20 cellular contexts compared by ENCODE assay signal in the genomic region with DNA sequence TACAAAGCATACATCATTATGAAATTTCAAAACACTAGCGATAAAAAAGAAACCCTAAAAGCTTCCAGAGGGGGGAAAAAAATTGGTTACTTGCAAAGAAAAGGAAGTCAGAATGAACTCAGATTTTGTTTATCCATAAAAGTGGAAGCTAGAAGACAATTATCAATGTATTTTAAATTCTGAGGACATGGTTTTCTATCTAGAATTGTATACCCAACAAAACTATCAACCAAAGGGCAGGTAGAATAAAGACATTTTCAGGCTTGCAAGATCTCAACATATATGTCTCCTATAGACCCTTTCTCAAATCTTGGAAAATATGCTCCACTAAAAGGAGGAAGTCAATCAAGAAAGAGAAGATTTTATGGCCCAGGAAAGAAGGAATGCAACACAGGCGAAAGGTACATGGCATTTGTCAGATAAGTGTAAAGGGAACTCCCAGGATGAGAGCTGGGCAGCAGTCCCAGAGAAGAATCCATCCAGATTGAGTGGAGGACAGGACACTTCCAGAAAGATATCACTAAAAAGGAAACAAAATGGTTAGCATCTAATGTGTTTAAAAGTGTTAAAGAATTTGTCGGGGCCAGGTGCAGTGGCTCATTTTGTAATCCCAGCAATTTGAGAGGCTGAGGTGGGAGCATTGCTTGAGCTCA. TPM values are rescaled to one million over a fixed set of nuclear protein-coding genes. Genes with fewer than 3 reads are reported as not detected.
A peak's percentile ranks its signal among the peaks of the same experiment; 100 is the strongest.
DNase-seq lines count a peak whose midpoint lies in the region; ATAC-seq, FAIRE-seq and TF ChIP-seq lines count a peak whose summit lies in the region.
"Had no signal": no experiment of that assay in that cellular context is flagged by ENCODE, and none has a peak within 500 bp of the region (broad histone marks: within the 10 kb centered on the region; RNA-seq: fewer than 3 reads in every experiment).

No MANE protein-coding gene starts in this region.

- DNase-seq in HepG2 (ENCODE audit: low spot score): no peak
- DNase-seq in right lobe of liver: no peak
- peak; percentile 56 for DNase-seq in cerebellar cortex (ENCODE audit: low spot score)
- DNase-seq in EL: no peak
- DNase-seq: AML-193; Caco-2; Calu3; CD4-positive, alpha-beta T cell; CD8-positive, alpha-beta T cell; DMS79 treated with DMSO at 0.1 percent for 48 hours; GF-D8 had no signal

- no peaks in the 10 kb centered on the region for H4K20me1 ChIP-seq in HepG2 (ENCODE audit: insufficient read depth, low read length)
- H4K20me1 ChIP-seq: BLaER1 treated with 17β-estradiol and CSF1 and Interleukin-3, amounts not matched to agents 10 nM and 100 nM had no signal

- no peaks in the 10 kb centered on the region for H3K36me3 ChIP-seq in HepG2 (replicated peaks in 1 of 2; ENCODE audit: control insufficient read depth in 1 of 2, insufficient read depth in 2 of 2, low read length in 2 of 2)
- no peaks in the 10 kb centered on the region for H3K36me3 ChIP-seq in right lobe of liver
- H3K36me3 ChIP-seq: BLaER1 treated with 17β-estradiol and CSF1 and Interleukin-3, amounts not matched to agents 10 nM and 100 nM had no signal

- intact Hi-C loops in HepG2 (cut with micrococcal nuclease; ENCODE audit: unreplicated experiment) (no loop called here), right lobe of liver (cut with DNase I) (no loop called here)

- no TSS peak for BruUV-seq in HepG2 (replicated peaks; lab: Mats Ljungman, UMichigan)

- POLR2A ChIA-PET in HepG2 (lab: Yijun Ruan, JAX): no interaction called here

- H3K4me3 ChIP-seq in HepG2 (replicated peaks in 1 of 3; ENCODE audit: insufficient read depth in 1 of 3, low read depth in 2 of 3, low read length in 3 of 3) (no peak overlapping the region), right lobe of liver (no peak overlapping the region)
- H3K4me3 ChIP-seq: A549; BLaER1 treated with 17β-estradiol and CSF1 and Interleukin-3, amounts not matched to agents 10 nM and 100 nM had no signal

- in situ Hi-C loops in HepG2 (cut with HindIII; ENCODE audit: extremely low pct_ligation_motif_present, low pct_unique_long_range_greater_than_20kb): no loop called here

- H3K27me3 ChIP-seq in HepG2 (ENCODE audit: control insufficient read depth in 1 of 2, insufficient read depth in 2 of 2, low read length in 2 of 2) (peaks cover 0 to 23% of the 10 kb centered on the region in 2 experiments; a peak in 4 of 5 replicates), right lobe of liver (no peaks in the 10 kb centered on the region)
- H3K27me3 ChIP-seq: BLaER1 treated with 17β-estradiol and CSF1 and Interleukin-3, amounts not matched to agents 10 nM and 100 nM had no signal

- 58% methylated on average over 3 of the region's 3 CpGs for WGBS in HepG2 (ENCODE audit: low lambda C conversion rate)
- 90% methylated on average over 3 of the region's 3 CpGs for WGBS in right lobe of liver (ENCODE audit: insufficient coverage, low coverage, low lambda C conversion rate, missing lambda C conversion rate)

- H2AFZ ChIP-seq in HepG2 (ENCODE audit: low read length): no peak overlapping the region

- no peak for TF ChIP-seq CTCF in HepG2 (CRISPR knock-in tag; IDR thresholded peaks at IDR 0.05)
- TF ChIP-seq CTCF in right lobe of liver (IDR thresholded peaks at IDR 0.05): no peak

- H3K4me1 ChIP-seq in HepG2 (ENCODE audit: insufficient read depth, low read length): peaks cover 7% of the 10 kb centered on the region; the same call in 1 of the 2 replicates
- H3K4me1 ChIP-seq in right lobe of liver: no peaks in the 10 kb centered on the region
- H3K4me1 ChIP-seq: A549, Caco-2 had no signal

- TF ChIP-seq POLR2A in HepG2 (IDR thresholded peaks at IDR 0.05; ENCODE audit: insufficient read depth in 1 of 2, low read depth in 2 of 2, low read length in 2 of 2) (no peak), right lobe of liver (IDR thresholded peaks at IDR 0.05) (no peak)

- ATAC-seq in HepG2 (no peak), right lobe of liver (no peak), GM21390 (IDR thresholded peaks at IDR 0.05; ENCODE audit: unreplicated experiment) (no peak)
- ATAC-seq: A549; CD8-positive, alpha-beta T cell had no signal

- no peak for TF ChIP-seq RAD21 in HepG2 (CRISPR knock-in tag; IDR thresholded peaks at IDR 0.05)

- no peaks in the 10 kb centered on the region for H3K79me2 ChIP-seq in HepG2 (ENCODE audit: insufficient read depth, low read length)

- TF ChIP-seq EP300 in HepG2 (IDR thresholded peaks at IDR 0.05; ENCODE audit: low read depth in 2 of 2, low read length in 2 of 2) (no peak), HepG2 (CRISPR knock-in tag; IDR thresholded peaks at IDR 0.05; ENCODE audit: borderline replicate concordance) (no peak)

- no peak overlapping the region for H3K9ac ChIP-seq in HepG2 (ENCODE audit: insufficient read depth, low read depth, low read length)
- H3K9ac ChIP-seq: BLaER1 treated with 17β-estradiol and CSF1 and Interleukin-3, amounts not matched to agents 10 nM and 100 nM had no signal

- CTCF ChIA-PET in HepG2 (lab: Yijun Ruan, JAX; ENCODE audit: low intra/inter-chr PET ratio, low total read pairs): no interaction called here

- H3K4me2 ChIP-seq in HepG2 (ENCODE audit: low read depth, low read length): no peak overlapping the region
- H3K4me2 ChIP-seq: A549; BLaER1 treated with 17β-estradiol and CSF1 and Interleukin-3, amounts not matched to agents 10 nM and 100 nM had no signal

- H3K9me3 ChIP-seq in HepG2 (ENCODE audit: low read length): no peaks in the 10 kb centered on the region
- no peaks in the 10 kb centered on the region for H3K9me3 ChIP-seq in right lobe of liver
- H3K9me3 ChIP-seq: A549, Caco-2 had no signal

- H3K27ac ChIP-seq in HepG2 (ENCODE audit: extremely low read length, insufficient read depth, low read length) (no peak overlapping the region), right lobe of liver (no peak overlapping the region)
- H3K27ac ChIP-seq: 22Rv1; A549; BLaER1 treated with 17β-estradiol and CSF1 and Interleukin-3, amounts not matched to agents 10 nM and 100 nM; C4-2B had no signal

- FAIRE-seq in HepG2 (lab: Jason Lieb, UNC): no peak
- FAIRE-seq: A549, D721Med, G401.6, GM12891, GM19239 had no signal

TF ChIP-seq in HepG2, 621 proteins besides CTCF, POLR2A, EP300 and RAD21:
- no peak for TF ChIP-seq HHEX (CRISPR knock-in tag; IDR thresholded peaks at IDR 0.05)
- no peak for TF ChIP-seq ZFP36L2 (CRISPR knock-in tag; IDR thresholded peaks at IDR 0.05)
- peak; percentile 61; the same call in 1 of the 2 replicates for TF ChIP-seq ZFP1 (CRISPR knock-in tag; IDR thresholded peaks at IDR 0.05)

RNA-seq across cellular contexts. Expression of a gene that starts 45.4 kb away (rescaled TPM):
- total RNA-seq in HepG2 (2016; rRNA removed; fragmentation: Illumina TruSeq; extraction: Trizol) (16.4 and 18.9 TPM in 2 replicates), right lobe of liver (10 to 100 TPM; 43.1 to 66.5 (median 53.2) TPM)
- 5.8 and 9.0 TPM in 2 replicates for total RNA-seq in HepG2 (2016; cell fraction: cytosol; rRNA removed; fragmentation: Illumina TruSeq; extraction: Trizol; ENCODE audit: low read depth)
- total RNA-seq in HepG2 (2016; cell fraction: insoluble cytoplasmic fraction; rRNA removed; fragmentation: Illumina TruSeq; extraction: Trizol): 14.6 and 17.0 TPM in 2 replicates
- total RNA-seq in HepG2 (2016; cell fraction: membrane; rRNA removed; fragmentation: Illumina TruSeq; extraction: Trizol): 18.4 and 18.8 TPM in 2 replicates
- total RNA-seq in HepG2 (2016; cell fraction: nucleus; rRNA removed; fragmentation: Illumina TruSeq; extraction: Trizol): 15.4 and 17.1 TPM in 2 replicates
- 17.1 and 18.6 TPM in 2 replicates for polyA plus RNA-seq in HepG2 (2011; rRNA removed)
- polyA plus RNA-seq in HepG2 (2011; cell fraction: cytosol; rRNA removed): 16.2 and 21.9 TPM in 2 replicates
- polyA plus RNA-seq in HepG2 (2011; cell fraction: nucleus; rRNA removed): 10.7 and 11.5 TPM in 2 replicates
- 101 and 105 TPM in 2 replicates for polyA plus RNA-seq in HepG2 (2012)
- 25.4 and 26.8 TPM in 2 replicates for polyA plus RNA-seq in HepG2 (2016; cell fraction: cytosol; fragmentation: Illumina TruSeq; extraction: Trizol; ENCODE audit: low read depth)
- 56.7 and 68.8 TPM in 2 replicates for polyA plus RNA-seq in HepG2 (2016; cell fraction: insoluble cytoplasmic fraction; fragmentation: Illumina TruSeq; extraction: Trizol; ENCODE audit: low read depth)
- polyA plus RNA-seq in HepG2 (2016; cell fraction: membrane; fragmentation: Illumina TruSeq; extraction: Trizol; ENCODE audit: low read depth): 36.3 and 43.5 TPM in 2 replicates
- polyA plus RNA-seq in HepG2 (2016; cell fraction: nucleus; fragmentation: Illumina TruSeq; extraction: Trizol; ENCODE audit: insufficient read depth, low read depth): 49.1 and 59.9 TPM in 2 replicates
- 8.2 and 21.8 TPM in 2 replicates for polyA minus RNA-seq in HepG2 (2011; rRNA and poly(A)+ RNA removed; ENCODE audit: low replicate concordance)
- polyA minus RNA-seq in HepG2 (2011; cell fraction: cytosol; rRNA and poly(A)+ RNA removed): 18.6 and 29.8 TPM in 2 replicates
- 20.0 and 35.3 TPM in 2 replicates for polyA minus RNA-seq in HepG2 (2011; cell fraction: nucleus; rRNA and poly(A)+ RNA removed)
